Comparison of ENCODE assay signal across 11 cellular contexts in the genomic region with DNA sequence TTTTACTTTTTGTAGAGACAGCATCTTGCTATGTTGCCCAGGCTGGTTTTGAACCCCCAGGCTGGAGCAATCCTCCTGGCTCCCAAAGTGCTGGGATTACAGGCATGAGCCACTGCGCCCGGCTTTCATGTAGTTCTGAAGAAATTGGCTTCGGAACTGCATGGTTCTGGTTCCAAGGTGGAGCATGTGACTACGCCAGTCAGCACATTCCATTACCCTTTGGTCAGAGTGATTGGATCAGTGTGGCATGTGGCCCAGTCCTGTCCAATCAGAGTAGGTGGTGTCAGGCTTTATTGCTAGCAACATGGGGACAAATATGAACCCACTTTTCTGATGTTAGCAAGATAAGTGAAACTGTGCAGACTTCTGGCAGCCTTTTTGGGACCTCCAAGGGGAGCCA.
DNase-seq lines count a peak whose midpoint lies in the region; ATAC-seq and TF ChIP-seq lines count a peak whose summit lies in the region.
"Had no signal": no experiment of that assay in that cellular context is flagged by ENCODE, and none has a peak within 500 bp of the region (broad histone marks: within the 10 kb centered on the region; RNA-seq: fewer than 3 reads in every experiment).

No MANE protein-coding gene starts in this region.

- no peak for TF ChIP-seq CTCF in choroid plexus epithelial cell (conservative IDR thresholded peaks at IDR 0.05; ENCODE audit: low read depth, low read length)

- H3K4me3 ChIP-seq in choroid plexus epithelial cell (ENCODE audit: low read depth, low read length) = no peak overlapping the region

- no peak for ATAC-seq in HG03045 (IDR thresholded peaks at IDR 0.05; ENCODE audit: unreplicated experiment)
- no peak for ATAC-seq in HG03439 (IDR thresholded peaks at IDR 0.05; ENCODE audit: unreplicated experiment)
- ATAC-seq: T-helper 17 cell had no signal

- DNase-seq in HCEC 1CT (peak; percentile 89), choroid plexus epithelial cell (ENCODE audit: low read depth) (peak; percentile 89), iris pigment epithelial cell (ENCODE audit: low read depth) (peak; percentile 91), stromal cell of bone marrow (ENCODE audit: low read depth) (peak; percentile 94), SHP77 (lab: John Stamatoyannopoulos, UW) (no peak), GF-D8 (lab: John Stamatoyannopoulos, UW) (no peak)
- DNase-seq: DND-41, occipital lobe, T-helper 17 cell had no signal

Comparison
In these comparisons a context has a peak if more than half of its experiments do, and no peak if none do; other contexts are left out.
1. DNase-seq: peak in HCEC 1CT (single experiment), choroid plexus epithelial cell (single experiment), iris pigment epithelial cell (single experiment) and stromal cell of bone marrow (single experiment); none in SHP77 (0 of 2) and GF-D8 (single experiment).